Comparison of ENCODE assay signal across 24 cellular contexts in genomic region chr13:67298297-67298696, GRCh38.
"Had no signal": no experiment of that assay in that cellular context is flagged by ENCODE, and none has a peak within 500 bp of the region (broad histone marks: within the 10 kb centered on the region; RNA-seq: fewer than 3 reads in every experiment).

No MANE protein-coding gene starts in this region.

- H3K4me3 ChIP-seq: left ventricle myocardium inferior, lung, right atrium auricular region, spleen, tibial nerve had no signal

- H3K9me3 ChIP-seq: left ventricle myocardium inferior, right atrium auricular region, spleen, tibial nerve had no signal

- H3K4me1 ChIP-seq: left ventricle myocardium inferior, right atrium auricular region, spleen, tibial nerve had no signal

- ATAC-seq: activated CD4-positive, CD25-positive, alpha-beta regulatory T cell treated with anti-CD3 and anti-CD28 coated beads, Interleukin-2, amount 50 U/mL, for 24 hours; activated T-cell treated with anti-CD3 and anti-CD28 coated beads, Interleukin-2, amount 50 U/mL, for 4 hours; activated T-helper 17 cell treated with anti-CD3 and anti-CD28 coated beads, Interleukin-2, amount 50 U/mL, for 72 hours; effector memory CD8-positive, alpha-beta T cell; naive thymus-derived CD4-positive, alpha-beta T cell had no signal

- H3K27me3 ChIP-seq: right atrium auricular region, spleen, tibial nerve had no signal

- DNase-seq: activated CD4-positive, alpha-beta memory T cell treated with anti-CD3 and anti-CD28 coated beads, Interleukin-2, amount 10 ng/mL, durations not matched to agents 7 days and 5 days; activated CD4-positive, alpha-beta T cell treated with anti-CD3 and anti-CD28 coated beads, Interleukin-2, amount 10 ng/mL, durations not matched to agents 24 days and 14 days; activated CD8-positive, alpha-beta memory T cell treated with anti-CD3 and anti-CD28 coated beads, Interleukin-2, amount 50 U/mL, for 48 hours; activated gamma-delta T cell treated with Interleukin-2 at 50 U/mL for 16 hours; activated naive CD4-positive, alpha-beta T cell treated with anti-CD3 and anti-CD28 coated beads, Interleukin-2, amount 50 U/mL, for 16 hours; activated T-cell treated with anti-CD3 and anti-CD28 coated beads, Interleukin-2, amount 50 U/mL, for 4 hours; amniotic stem cell; caudate nucleus; cortex of kidney; effector memory CD8-positive, alpha-beta T cell; erythroblast; islet precursor cell; left ventricle myocardium inferior; naive thymus-derived CD4-positive, alpha-beta T cell; occipital lobe; spleen; stimulated activated naive CD4-positive, alpha-beta T cell treated with Interleukin-2 at 50 U/mL for 16 hours had no signal

- H3K36me3 ChIP-seq: left ventricle myocardium inferior, right atrium auricular region, spleen, tibial nerve had no signal

- H3K27ac ChIP-seq: left ventricle myocardium inferior, right atrium auricular region, spleen, tibial nerve, VCaP had no signal

- FAIRE-seq: frontal cortex had no signal
